In the genomic region with DNA sequence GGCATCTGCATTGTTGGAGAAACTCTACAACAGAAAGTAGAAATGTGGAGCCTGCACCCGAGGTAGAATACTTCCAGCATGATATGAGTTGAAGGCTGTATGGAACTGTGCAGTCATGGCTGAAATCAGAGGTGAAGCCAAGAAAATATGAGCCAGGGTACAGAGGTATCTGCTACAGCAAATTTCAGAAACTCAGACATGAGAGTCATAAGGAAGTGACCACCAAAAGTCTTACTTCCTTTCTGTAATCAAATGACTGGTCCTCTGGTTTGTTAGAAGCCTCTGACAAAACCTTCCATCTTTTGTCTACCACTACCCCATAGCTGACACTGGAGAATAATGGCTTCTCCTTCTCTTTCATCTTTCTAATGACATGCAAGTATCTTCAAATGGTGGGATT, we compare ENCODE assay signal across 23 cellular contexts.
A peak's percentile ranks its signal among the peaks of the same experiment; 100 is the strongest.
DNase-seq lines count a peak whose midpoint lies in the region; ATAC-seq, FAIRE-seq and TF ChIP-seq lines count a peak whose summit lies in the region.
"Had no signal": no experiment of that assay in that cellular context is flagged by ENCODE, and none has a peak within 500 bp of the region (broad histone marks: within the 10 kb centered on the region; RNA-seq: fewer than 3 reads in every experiment).

No MANE protein-coding gene starts in this region.

- no peaks in the 10 kb centered on the region for H3K9me3 Mint-ChIP-seq in glutamatergic neuron (ENCODE audit: unreplicated experiment)

- H3K9ac ChIP-seq in GM12878 (ENCODE audit: control insufficient read depth, insufficient read depth, low read length): no peak overlapping the region

- H4K20me1 ChIP-seq in GM12878 (ENCODE audit: control insufficient read depth, insufficient read depth): no peaks in the 10 kb centered on the region

- TF ChIP-seq CTCF in GM12878 (IDR thresholded peaks at IDR 0.05 in 2 of 3, conservative IDR thresholded peaks at IDR 0.05 in 1 of 3; ENCODE audit: control insufficient read depth in 2 of 3, extremely low read depth in 1 of 3, insufficient read depth in 1 of 3, low read depth in 3 of 3, low read length in 3 of 3) (no peak), glutamatergic neuron (IDR thresholded peaks at IDR 0.05; ENCODE audit: partially characterized antibody, unreplicated experiment) (no peak)

- CTCF ChIA-PET in GM12878 (lab: Yijun Ruan, JAX): no interaction called here

- no peak overlapping the region for H3K27ac Mint-ChIP-seq in glutamatergic neuron (ENCODE audit: unreplicated experiment)
- H3K27ac Mint-ChIP-seq: B cell, CD14-positive monocyte had no signal

- no peaks in the 10 kb centered on the region for H3K79me2 ChIP-seq in GM12878 (ENCODE audit: control insufficient read depth, insufficient read depth, low read length)

- H3K4me1 ChIP-seq in GM12878 (ENCODE audit: control insufficient read depth, insufficient read depth, low read length): no peaks in the 10 kb centered on the region
- H3K4me1 ChIP-seq: A549, SJCRH30 had no signal

- RAD21 ChIA-PET in GM12878 (lab: Charles Lee; ENCODE audit: unreplicated experiment): no interaction called here

- no peak overlapping the region for H3K4me2 ChIP-seq in GM12878 (ENCODE audit: control insufficient read depth, insufficient read depth)
- H3K4me2 ChIP-seq: A549 had no signal

- H3K27ac ChIP-seq in GM12878 (ENCODE audit: control insufficient read depth, insufficient read depth): no peak overlapping the region
- H3K27ac ChIP-seq: A549, SJCRH30 had no signal

- DNase-seq in GM12891 (ENCODE audit: insufficient read length, low spot score): no peak
- no peak for DNase-seq in GM12878 (ENCODE audit: low read depth, low spot score)
- no peak for DNase-seq in glutamatergic neuron
- DNase-seq in activated gamma-delta T cell treated with Interleukin-2 at 50 U/mL for 16 hours: no peak
- DNase-seq: DMS53, GDM1, MM.1S, NCI-H1105 treated with DMSO at 0.1 percent for 48 hours, NCI-H2029 treated with DMSO at 0.1 percent for 48 hours, NCI-H226, NCI-H510A treated with DMSO at 0.1 percent for 48 hours, NCI-H774, OCI-M1, SJCRH30, T-helper 1 cell had no signal

- no peak for TF ChIP-seq RAD21 in GM12878 (IDR thresholded peaks at IDR 0.05; ENCODE audit: insufficient read depth, low read depth, low read length)

- no peaks in the 10 kb centered on the region for H3K4me1 Mint-ChIP-seq in glutamatergic neuron (ENCODE audit: low read depth, unreplicated experiment)
- H3K4me1 Mint-ChIP-seq: B cell, CD14-positive monocyte had no signal

- H3K36me3 ChIP-seq in GM12878 (ENCODE audit: control insufficient read depth in 2 of 2, insufficient read depth in 2 of 2, low read length in 1 of 2): no peaks in the 10 kb centered on the region

- no peak for FAIRE-seq in GM12891 (lab: Jason Lieb, UNC)
- FAIRE-seq in GM12878 (lab: Jason Lieb, UNC): no peak
- FAIRE-seq: A549, H54, RCC 7860 had no signal

- peak; percentile 77 for ATAC-seq in GM19351 (IDR thresholded peaks at IDR 0.05; ENCODE audit: unreplicated experiment)
- ATAC-seq in HG03520 (IDR thresholded peaks at IDR 0.05; ENCODE audit: unreplicated experiment): peak; percentile 65
- ATAC-seq in GM12878: peak; percentile 45
- ATAC-seq in HG03432 (IDR thresholded peaks at IDR 0.05; ENCODE audit: unreplicated experiment): no peak
- ATAC-seq: A549 had no signal

- H3K4me3 ChIP-seq in GM12878: no peak overlapping the region
- H3K4me3 ChIP-seq: A549, SJCRH30 had no signal

- intact Hi-C loops in GM12878 (cut with micrococcal nuclease; ENCODE audit: unreplicated experiment): no loop called here

- no peak for TF ChIP-seq EP300 in GM12878 (IDR thresholded peaks at IDR 0.05; ENCODE audit: borderline replicate concordance in 1 of 2, control insufficient read depth in 1 of 2, low read depth in 2 of 2, low read length in 2 of 2)

- TF ChIP-seq POLR2A in GM12891 (IDR thresholded peaks at IDR 0.05; ENCODE audit: low read depth, low read length): no peak
- TF ChIP-seq POLR2A in GM12878 (IDR thresholded peaks at IDR 0.05; ENCODE audit: low read depth, low read length): no peak

- no peaks in the 10 kb centered on the region for H3K27me3 Mint-ChIP-seq in glutamatergic neuron (ENCODE audit: unreplicated experiment)

- POLR2A ChIA-PET in GM12878 (lab: Charles Lee): no interaction called here

- H3K4me3 Mint-ChIP-seq in glutamatergic neuron (ENCODE audit: unreplicated experiment): no peak overlapping the region
- H3K4me3 Mint-ChIP-seq: B cell, CD14-positive monocyte had no signal

- H3K27me3 ChIP-seq in GM12878 (replicated peaks in 1 of 2; ENCODE audit: control insufficient read depth in 2 of 2, insufficient read depth in 2 of 2, low read length in 1 of 2): no peaks in the 10 kb centered on the region
- H3K27me3 ChIP-seq: SJCRH30 had no signal

- H2AFZ ChIP-seq in GM12878 (ENCODE audit: control insufficient read depth, low read depth, low read length): no peak overlapping the region

- BruUV-seq in GM12878 (replicated peaks; lab: Mats Ljungman, UMichigan): no TSS peak

- H3K36me3 Mint-ChIP-seq in glutamatergic neuron (ENCODE audit: unreplicated experiment): peaks cover 4% of the 10 kb centered on the region
- H3K36me3 Mint-ChIP-seq: CD14-positive monocyte had no signal

- SMC1A ChIA-PET in GM12878 (lab: Charles Lee; ENCODE audit: uncharacterized antibody, unreplicated experiment): no interaction called here

- in situ Hi-C loops in GM12878 (cut with MboI): no loop called here

- WGBS in GM12878 (ENCODE audit: insufficient coverage, insufficient replicate concordance, low lambda C conversion rate, missing lambda C conversion rate): 0% methylated on average over 1 of the region's 1 CpG

- H3K9me3 ChIP-seq in GM12878 (replicated peaks; ENCODE audit: control insufficient read depth, insufficient read depth, low read length): no peaks in the 10 kb centered on the region; the same call in 2 of the 3 replicates
- H3K9me3 ChIP-seq: A549 had no signal

TF ChIP-seq in GM12891, 5 proteins besides CTCF, POLR2A, EP300 and RAD21:
- TF ChIP-seq PAX5 (IDR thresholded peaks at IDR 0.05; ENCODE audit: insufficient read depth, low read length, severe bottlenecking) (no peak), SPI1 (IDR thresholded peaks at IDR 0.05; ENCODE audit: low read depth, low read length) (peak; percentile 41; the same call in 1 of the 2 replicates), POU2F2 (IDR thresholded peaks at IDR 0.05; ENCODE audit: low read depth, low read length) (no peak)

TF ChIP-seq in GM12878, 131 proteins besides CTCF, POLR2A, EP300 and RAD21:
- TF ChIP-seq, protein P1, sequence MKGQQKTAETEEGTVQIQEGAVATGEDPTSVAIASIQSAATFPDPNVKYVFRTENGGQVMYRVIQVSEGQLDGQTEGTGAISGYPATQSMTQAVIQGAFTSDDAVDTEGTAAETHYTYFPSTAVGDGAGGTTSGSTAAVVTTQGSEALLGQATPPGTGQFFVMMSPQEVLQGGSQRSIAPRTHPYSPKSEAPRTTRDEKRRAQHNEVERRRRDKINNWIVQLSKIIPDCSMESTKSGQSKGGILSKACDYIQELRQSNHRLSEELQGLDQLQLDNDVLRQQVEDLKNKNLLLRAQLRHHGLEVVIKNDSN (IDR thresholded peaks at IDR 0.05; ENCODE audit: borderline replicate concordance, extremely low read length, insufficient read depth, low read depth, low read length): no peak
- TF ChIP-seq RB1 (IDR thresholded peaks at IDR 0.05; ENCODE audit: borderline replicate concordance) (no peak), SPI1 (IDR thresholded peaks at IDR 0.05; ENCODE audit: borderline replicate concordance, insufficient read depth, low read depth, low read length) (peak; percentile 45; the same call in 1 of the 2 replicates), MYB (IDR thresholded peaks at IDR 0.05; ENCODE audit: borderline replicate concordance, low read depth, low read length) (no peak)
